1 cellular context compared by ENCODE assay signal in the genomic region with DNA sequence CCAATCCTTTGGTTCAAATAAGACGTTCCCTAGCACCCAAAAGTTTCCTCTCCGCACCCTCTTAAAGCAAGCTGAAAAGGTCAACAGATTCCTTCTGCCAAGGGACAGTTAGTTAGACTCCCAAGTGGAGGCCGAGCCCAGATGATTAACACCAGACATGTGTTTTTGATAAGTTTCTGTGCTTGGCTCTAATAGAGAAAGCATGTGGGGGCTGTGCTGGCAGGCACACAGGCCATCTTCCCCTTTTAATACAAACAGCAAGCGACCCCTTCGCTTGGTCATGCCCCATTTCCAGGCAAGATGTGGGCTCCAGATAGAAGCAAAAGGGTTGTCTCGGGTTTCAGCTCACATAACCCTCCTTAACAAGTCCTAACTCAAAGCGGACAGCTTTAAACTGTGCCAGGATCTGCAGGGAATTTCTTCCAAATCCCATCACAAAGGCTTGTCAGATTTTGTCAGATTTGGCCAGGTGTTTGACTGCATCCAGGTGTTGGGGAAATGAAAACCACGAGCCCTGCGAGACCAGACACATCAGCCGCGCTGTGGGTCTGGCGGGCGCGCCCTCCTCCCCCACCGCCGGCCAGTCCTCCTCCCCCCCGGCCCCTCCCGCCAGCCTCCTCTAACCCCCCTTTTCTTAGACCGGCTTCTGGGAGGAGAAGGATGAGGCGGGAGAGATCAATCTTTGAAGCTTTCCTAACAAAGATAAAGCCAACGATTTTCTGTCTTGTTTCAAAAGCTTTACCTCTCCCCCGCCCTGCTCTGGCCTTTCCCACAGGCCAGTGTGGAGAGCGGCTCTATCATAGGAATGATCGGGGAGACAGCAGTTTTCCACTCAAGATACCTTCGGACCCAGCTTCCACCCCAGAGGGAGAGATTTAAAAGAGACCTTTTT.
TF ChIP-seq lines count a peak whose summit lies in the region.

No MANE protein-coding gene starts in this region.

TF ChIP-seq in HEK293, 187 proteins besides CTCF, POLR2A, EP300 and RAD21 (continued from another document and continues in another):
- TF ChIP-seq ZNF707 (tag by site-specific recombination; IDR thresholded peaks at IDR 0.05) (no peak), ZNF169 (tag by site-specific recombination; IDR thresholded peaks at IDR 0.05) (no peak), ZNF585B (tag by site-specific recombination; IDR thresholded peaks at IDR 0.05) (no peak), ZNF112 (tag by site-specific recombination; IDR thresholded peaks at IDR 0.05) (no peak), SETDB1 (IDR thresholded peaks at IDR 0.05; ENCODE audit: insufficient read length, low read length) (no peak), ZNF510 (tag by site-specific recombination; IDR thresholded peaks at IDR 0.05; ENCODE audit: insufficient replicate concordance) (no peak), MZF1 (tag by site-specific recombination; IDR thresholded peaks at IDR 0.05; ENCODE audit: borderline replicate concordance) (peak; percentile 26; the same call in 1 of the 2 replicates), ZNF266 (tag by site-specific recombination; IDR thresholded peaks at IDR 0.05; ENCODE audit: low read depth) (no peak), ZNF571 (tag by site-specific recombination; IDR thresholded peaks at IDR 0.05) (no peak), KLF8 (tag by site-specific recombination; IDR thresholded peaks at IDR 0.05) (peak; percentile 73; the same call in 1 of the 2 replicates), ZNF239 (tag by site-specific recombination; IDR thresholded peaks at IDR 0.05) (no peak), ZNF175 (tag by site-specific recombination; IDR thresholded peaks at IDR 0.05) (no peak), ZNF211 (tag by site-specific recombination; IDR thresholded peaks at IDR 0.05; ENCODE audit: low read depth) (no peak), ZNF350 (tag by site-specific recombination; IDR thresholded peaks at IDR 0.05) (no peak), ZNF596 (tag by site-specific recombination; IDR thresholded peaks at IDR 0.05) (peak; percentile 59), SALL2 (tag by site-specific recombination; IDR thresholded peaks at IDR 0.05; ENCODE audit: borderline replicate concordance) (no peak), ZNF561 (tag by site-specific recombination; IDR thresholded peaks at IDR 0.05; ENCODE audit: borderline replicate concordance) (no peak), ZNF221 (tag by site-specific recombination; IDR thresholded peaks at IDR 0.05; ENCODE audit: borderline replicate concordance) (no peak), HOXA7 (CRISPR knock-in tag; IDR thresholded peaks at IDR 0.05; ENCODE audit: borderline replicate concordance) (no peak), ZFP69B (tag by site-specific recombination; IDR thresholded peaks at IDR 0.05) (peak; percentile 97), ZNF24 (tag by site-specific recombination; IDR thresholded peaks at IDR 0.05) (peak; percentile 78), GFI1B (tag by site-specific recombination; IDR thresholded peaks at IDR 0.05) (peak; percentile 98), SP2 (tag by site-specific recombination; IDR thresholded peaks at IDR 0.05) (peak; percentile 21; the same call in 1 of the 2 replicates), ZNF48 (tag by site-specific recombination; IDR thresholded peaks at IDR 0.05) (no peak), ZNF621 (tag by site-specific recombination; IDR thresholded peaks at IDR 0.05) (no peak), ZSCAN30 (tag by site-specific recombination; IDR thresholded peaks at IDR 0.05) (peak; percentile 73; the same call in 1 of the 2 replicates), ZNF140 (tag by site-specific recombination; IDR thresholded peaks at IDR 0.05) (no peak), ZNF426 (tag by site-specific recombination; IDR thresholded peaks at IDR 0.05) (no peak), ZNF37A (tag by site-specific recombination; IDR thresholded peaks at IDR 0.05) (no peak), ZNF155 (tag by site-specific recombination; IDR thresholded peaks at IDR 0.05) (no peak), ZNF292 (tag by site-specific recombination; IDR thresholded peaks at IDR 0.05; ENCODE audit: borderline replicate concordance, low read depth) (no peak), GLIS2 (tag by site-specific recombination; IDR thresholded peaks at IDR 0.05) (peak; percentile 77), ZNF664 (tag by site-specific recombination; IDR thresholded peaks at IDR 0.05) (no peak), ZNF114 (tag by site-specific recombination; IDR thresholded peaks at IDR 0.05) (no peak)
- TF ChIP-seq, protein P1, sequence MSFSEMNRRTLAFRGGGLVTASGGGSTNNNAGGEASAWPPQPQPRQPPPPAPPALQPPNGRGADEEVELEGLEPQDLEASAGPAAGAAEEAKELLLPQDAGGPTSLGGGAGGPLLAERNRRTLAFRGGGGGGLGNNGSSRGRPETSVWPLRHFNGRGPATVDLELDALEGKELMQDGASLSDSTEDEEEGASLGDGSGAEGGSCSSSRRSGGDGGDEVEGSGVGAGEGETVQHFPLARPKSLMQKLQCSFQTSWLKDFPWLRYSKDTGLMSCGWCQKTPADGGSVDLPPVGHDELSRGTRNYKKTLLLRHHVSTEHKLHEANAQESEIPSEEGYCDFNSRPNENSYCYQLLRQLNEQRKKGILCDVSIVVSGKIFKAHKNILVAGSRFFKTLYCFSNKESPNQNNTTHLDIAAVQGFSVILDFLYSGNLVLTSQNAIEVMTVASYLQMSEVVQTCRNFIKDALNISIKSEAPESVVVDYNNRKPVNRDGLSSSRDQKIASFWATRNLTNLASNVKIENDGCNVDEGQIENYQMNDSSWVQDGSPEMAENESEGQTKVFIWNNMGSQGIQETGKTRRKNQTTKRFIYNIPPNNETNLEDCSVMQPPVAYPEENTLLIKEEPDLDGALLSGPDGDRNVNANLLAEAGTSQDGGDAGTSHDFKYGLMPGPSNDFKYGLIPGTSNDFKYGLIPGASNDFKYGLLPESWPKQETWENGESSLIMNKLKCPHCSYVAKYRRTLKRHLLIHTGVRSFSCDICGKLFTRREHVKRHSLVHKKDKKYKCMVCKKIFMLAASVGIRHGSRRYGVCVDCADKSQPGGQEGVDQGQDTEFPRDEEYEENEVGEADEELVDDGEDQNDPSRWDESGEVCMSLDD (tag by site-specific recombination; IDR thresholded peaks at IDR 0.05): no peak
- TF ChIP-seq, protein P2, sequence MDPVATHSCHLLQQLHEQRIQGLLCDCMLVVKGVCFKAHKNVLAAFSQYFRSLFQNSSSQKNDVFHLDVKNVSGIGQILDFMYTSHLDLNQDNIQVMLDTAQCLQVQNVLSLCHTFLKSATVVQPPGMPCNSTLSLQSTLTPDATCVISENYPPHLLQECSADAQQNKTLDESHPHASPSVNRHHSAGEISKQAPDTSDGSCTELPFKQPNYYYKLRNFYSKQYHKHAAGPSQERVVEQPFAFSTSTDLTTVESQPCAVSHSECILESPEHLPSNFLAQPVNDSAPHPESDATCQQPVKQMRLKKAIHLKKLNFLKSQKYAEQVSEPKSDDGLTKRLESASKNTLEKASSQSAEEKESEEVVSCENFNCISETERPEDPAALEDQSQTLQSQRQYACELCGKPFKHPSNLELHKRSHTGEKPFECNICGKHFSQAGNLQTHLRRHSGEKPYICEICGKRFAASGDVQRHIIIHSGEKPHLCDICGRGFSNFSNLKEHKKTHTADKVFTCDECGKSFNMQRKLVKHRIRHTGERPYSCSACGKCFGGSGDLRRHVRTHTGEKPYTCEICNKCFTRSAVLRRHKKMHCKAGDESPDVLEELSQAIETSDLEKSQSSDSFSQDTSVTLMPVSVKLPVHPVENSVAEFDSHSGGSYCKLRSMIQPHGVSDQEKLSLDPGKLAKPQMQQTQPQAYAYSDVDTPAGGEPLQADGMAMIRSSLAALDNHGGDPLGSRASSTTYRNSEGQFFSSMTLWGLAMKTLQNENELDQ (tag by site-specific recombination; IDR thresholded peaks at IDR 0.05; ENCODE audit: low read depth): no peak
- TF ChIP-seq, protein P3, sequence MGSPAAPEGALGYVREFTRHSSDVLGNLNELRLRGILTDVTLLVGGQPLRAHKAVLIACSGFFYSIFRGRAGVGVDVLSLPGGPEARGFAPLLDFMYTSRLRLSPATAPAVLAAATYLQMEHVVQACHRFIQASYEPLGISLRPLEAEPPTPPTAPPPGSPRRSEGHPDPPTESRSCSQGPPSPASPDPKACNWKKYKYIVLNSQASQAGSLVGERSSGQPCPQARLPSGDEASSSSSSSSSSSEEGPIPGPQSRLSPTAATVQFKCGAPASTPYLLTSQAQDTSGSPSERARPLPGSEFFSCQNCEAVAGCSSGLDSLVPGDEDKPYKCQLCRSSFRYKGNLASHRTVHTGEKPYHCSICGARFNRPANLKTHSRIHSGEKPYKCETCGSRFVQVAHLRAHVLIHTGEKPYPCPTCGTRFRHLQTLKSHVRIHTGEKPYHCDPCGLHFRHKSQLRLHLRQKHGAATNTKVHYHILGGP (tag by site-specific recombination; IDR thresholded peaks at IDR 0.05): no peak
- TF ChIP-seq, protein P4, sequence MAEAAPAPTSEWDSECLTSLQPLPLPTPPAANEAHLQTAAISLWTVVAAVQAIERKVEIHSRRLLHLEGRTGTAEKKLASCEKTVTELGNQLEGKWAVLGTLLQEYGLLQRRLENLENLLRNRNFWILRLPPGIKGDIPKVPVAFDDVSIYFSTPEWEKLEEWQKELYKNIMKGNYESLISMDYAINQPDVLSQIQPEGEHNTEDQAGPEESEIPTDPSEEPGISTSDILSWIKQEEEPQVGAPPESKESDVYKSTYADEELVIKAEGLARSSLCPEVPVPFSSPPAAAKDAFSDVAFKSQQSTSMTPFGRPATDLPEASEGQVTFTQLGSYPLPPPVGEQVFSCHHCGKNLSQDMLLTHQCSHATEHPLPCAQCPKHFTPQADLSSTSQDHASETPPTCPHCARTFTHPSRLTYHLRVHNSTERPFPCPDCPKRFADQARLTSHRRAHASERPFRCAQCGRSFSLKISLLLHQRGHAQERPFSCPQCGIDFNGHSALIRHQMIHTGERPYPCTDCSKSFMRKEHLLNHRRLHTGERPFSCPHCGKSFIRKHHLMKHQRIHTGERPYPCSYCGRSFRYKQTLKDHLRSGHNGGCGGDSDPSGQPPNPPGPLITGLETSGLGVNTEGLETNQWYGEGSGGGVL (tag by site-specific recombination; IDR thresholded peaks at IDR 0.05): peak; percentile 84
- TF ChIP-seq, protein P5, sequence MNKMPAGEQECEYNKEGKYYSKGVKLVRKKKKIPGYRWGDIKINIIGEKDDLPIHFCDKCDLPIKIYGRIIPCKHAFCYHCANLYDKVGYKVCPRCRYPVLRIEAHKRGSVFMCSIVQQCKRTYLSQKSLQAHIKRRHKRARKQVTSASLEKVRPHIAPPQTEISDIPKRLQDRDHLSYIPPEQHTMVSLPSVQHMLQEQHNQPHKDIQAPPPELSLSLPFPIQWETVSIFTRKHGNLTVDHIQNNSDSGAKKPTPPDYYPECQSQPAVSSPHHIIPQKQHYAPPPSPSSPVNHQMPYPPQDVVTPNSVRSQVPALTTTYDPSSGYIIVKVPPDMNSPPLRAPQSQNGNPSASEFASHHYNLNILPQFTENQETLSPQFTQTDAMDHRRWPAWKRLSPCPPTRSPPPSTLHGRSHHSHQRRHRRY (tag by site-specific recombination; IDR thresholded peaks at IDR 0.05): no peak
- TF ChIP-seq, protein P6, sequence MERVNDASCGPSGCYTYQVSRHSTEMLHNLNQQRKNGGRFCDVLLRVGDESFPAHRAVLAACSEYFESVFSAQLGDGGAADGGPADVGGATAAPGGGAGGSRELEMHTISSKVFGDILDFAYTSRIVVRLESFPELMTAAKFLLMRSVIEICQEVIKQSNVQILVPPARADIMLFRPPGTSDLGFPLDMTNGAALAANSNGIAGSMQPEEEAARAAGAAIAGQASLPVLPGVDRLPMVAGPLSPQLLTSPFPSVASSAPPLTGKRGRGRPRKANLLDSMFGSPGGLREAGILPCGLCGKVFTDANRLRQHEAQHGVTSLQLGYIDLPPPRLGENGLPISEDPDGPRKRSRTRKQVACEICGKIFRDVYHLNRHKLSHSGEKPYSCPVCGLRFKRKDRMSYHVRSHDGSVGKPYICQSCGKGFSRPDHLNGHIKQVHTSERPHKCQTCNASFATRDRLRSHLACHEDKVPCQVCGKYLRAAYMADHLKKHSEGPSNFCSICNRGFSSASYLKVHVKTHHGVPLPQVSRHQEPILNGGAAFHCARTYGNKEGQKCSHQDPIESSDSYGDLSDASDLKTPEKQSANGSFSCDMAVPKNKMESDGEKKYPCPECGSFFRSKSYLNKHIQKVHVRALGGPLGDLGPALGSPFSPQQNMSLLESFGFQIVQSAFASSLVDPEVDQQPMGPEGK (tag by site-specific recombination; IDR thresholded peaks at IDR 0.05): peak; percentile 86
- TF ChIP-seq, protein P7, sequence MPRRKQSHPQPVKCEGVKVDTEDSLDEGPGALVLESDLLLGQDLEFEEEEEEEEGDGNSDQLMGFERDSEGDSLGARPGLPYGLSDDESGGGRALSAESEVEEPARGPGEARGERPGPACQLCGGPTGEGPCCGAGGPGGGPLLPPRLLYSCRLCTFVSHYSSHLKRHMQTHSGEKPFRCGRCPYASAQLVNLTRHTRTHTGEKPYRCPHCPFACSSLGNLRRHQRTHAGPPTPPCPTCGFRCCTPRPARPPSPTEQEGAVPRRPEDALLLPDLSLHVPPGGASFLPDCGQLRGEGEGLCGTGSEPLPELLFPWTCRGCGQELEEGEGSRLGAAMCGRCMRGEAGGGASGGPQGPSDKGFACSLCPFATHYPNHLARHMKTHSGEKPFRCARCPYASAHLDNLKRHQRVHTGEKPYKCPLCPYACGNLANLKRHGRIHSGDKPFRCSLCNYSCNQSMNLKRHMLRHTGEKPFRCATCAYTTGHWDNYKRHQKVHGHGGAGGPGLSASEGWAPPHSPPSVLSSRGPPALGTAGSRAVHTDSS (tag by site-specific recombination; IDR thresholded peaks at IDR 0.05): peak; percentile 10; the same call in 1 of the 2 replicates
- TF ChIP-seq, protein P8, sequence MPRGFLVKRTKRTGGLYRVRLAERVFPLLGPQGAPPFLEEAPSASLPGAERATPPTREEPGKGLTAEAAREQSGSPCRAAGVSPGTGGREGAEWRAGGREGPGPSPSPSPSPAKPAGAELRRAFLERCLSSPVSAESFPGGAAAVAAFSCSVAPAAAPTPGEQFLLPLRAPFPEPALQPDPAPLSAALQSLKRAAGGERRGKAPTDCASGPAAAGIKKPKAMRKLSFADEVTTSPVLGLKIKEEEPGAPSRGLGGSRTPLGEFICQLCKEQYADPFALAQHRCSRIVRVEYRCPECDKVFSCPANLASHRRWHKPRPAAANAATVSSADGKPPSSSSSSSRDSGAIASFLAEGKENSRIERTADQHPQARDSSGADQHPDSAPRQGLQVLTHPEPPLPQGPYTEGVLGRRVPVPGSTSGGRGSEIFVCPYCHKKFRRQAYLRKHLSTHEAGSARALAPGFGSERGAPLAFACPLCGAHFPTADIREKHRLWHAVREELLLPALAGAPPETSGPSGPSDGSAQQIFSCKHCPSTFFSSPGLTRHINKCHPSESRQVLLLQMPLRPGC (tag by site-specific recombination; IDR thresholded peaks at IDR 0.05): peak; percentile 95
- TF ChIP-seq, protein P9, sequence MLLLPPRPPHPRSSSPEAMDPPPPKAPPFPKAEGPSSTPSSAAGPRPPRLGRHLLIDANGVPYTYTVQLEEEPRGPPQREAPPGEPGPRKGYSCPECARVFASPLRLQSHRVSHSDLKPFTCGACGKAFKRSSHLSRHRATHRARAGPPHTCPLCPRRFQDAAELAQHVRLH (tag by site-specific recombination; IDR thresholded peaks at IDR 0.05): no peak
- TF ChIP-seq, protein P10, sequence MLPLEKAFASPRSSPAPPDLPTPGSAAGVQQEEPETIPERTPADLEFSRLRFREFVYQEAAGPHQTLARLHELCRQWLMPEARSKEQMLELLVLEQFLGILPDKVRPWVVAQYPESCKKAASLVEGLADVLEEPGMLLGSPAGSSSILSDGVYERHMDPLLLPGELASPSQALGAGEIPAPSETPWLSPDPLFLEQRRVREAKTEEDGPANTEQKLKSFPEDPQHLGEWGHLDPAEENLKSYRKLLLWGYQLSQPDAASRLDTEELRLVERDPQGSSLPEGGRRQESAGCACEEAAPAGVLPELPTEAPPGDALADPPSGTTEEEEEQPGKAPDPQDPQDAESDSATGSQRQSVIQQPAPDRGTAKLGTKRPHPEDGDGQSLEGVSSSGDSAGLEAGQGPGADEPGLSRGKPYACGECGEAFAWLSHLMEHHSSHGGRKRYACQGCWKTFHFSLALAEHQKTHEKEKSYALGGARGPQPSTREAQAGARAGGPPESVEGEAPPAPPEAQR (tag by site-specific recombination; IDR thresholded peaks at IDR 0.05): no peak
